Comparison of ENCODE assay signal across 31 cellular contexts in the genomic region with DNA sequence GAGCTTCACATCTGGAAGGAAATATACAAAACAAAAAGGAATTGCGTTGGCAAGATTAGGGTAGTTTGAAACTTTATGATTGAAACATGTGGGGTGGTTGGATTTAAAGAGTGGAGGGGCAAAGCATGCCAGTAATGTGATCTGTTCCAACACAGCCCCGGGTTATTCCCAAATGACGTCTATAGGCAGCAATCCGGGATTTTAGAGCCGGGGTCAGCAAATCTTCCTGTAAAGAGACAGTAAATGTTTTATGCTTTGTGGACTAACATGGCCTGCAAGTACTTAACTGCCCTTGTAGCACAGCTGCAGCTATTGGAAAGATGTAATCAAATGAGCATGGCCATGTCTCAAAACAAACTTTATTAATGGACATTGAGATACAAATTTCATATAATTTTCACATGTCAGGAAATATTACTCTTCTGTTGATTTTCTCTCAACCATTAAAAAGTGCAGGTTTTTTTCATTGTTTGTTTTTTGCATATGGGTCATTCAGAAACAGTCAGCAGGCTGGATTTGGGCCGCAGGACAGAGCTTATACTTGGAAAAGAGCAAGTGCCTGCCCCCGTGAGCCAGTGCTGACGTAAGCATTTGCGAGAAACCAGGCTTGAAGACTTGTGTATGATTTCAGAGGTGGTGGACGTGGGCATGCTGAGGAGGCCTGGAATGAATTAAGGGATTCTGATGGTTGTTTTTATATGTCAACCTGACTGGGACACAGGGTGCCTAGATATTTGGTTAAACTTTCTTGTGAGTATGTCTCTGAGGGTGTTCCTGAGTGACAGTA.
"Had no signal": no experiment of that assay in that cellular context is flagged by ENCODE, and none has a peak within 500 bp of the region (broad histone marks: within the 10 kb centered on the region; RNA-seq: fewer than 3 reads in every experiment).

No MANE protein-coding gene starts in this region.

- H3K4me3 ChIP-seq: breast epithelium, esophagus muscularis mucosa, gastroesophageal sphincter, pancreas, upper lobe of left lung, vagina had no signal

- H3K36me3 Mint-ChIP-seq: mesothelial cell of epicardium, naive B cell, WTC11 had no signal

- H3K4me1 ChIP-seq: breast epithelium, esophagus muscularis mucosa, gastroesophageal sphincter, pancreas, upper lobe of left lung, vagina had no signal

- H3K36me3 ChIP-seq: breast epithelium, esophagus muscularis mucosa, gastroesophageal sphincter, pancreas, upper lobe of left lung, vagina had no signal

- H3K27me3 Mint-ChIP-seq: activated CD4-positive, alpha-beta memory T cell treated with anti-CD3 and anti-CD28 coated beads, Interleukin-2, amount 10 ng/mL, durations not matched to agents 7 days and 5 days had no signal

- H3K27ac ChIP-seq: breast epithelium, esophagus muscularis mucosa, gastroesophageal sphincter, pancreas, upper lobe of left lung, vagina had no signal

- H3K27ac Mint-ChIP-seq: activated CD4-positive, alpha-beta memory T cell treated with anti-CD3 and anti-CD28 coated beads, Interleukin-2, amount 10 ng/mL, durations not matched to agents 7 days and 5 days; activated CD4-positive, alpha-beta T cell treated with anti-CD3 and anti-CD28 coated beads, Interleukin-2, amount 10 ng/mL, durations not matched to agents 7 days and 5 days; activated T-cell treated with anti-CD3 and anti-CD28 coated beads, Interleukin-2, amount 50 U/mL, for 24 hours; activated T-helper 17 cell treated with anti-CD3 and anti-CD28 coated beads, Interleukin-2, amount 50 U/mL, for 72 hours; dendritic cell treated with granulocyte-macrophage colony-stimulating factor and Interleukin-4, amounts not matched to agents 40 ng/mL and 50 ng/mL, for 4 days; endodermal cell; mesothelial cell of epicardium; naive B cell; WTC11 had no signal

- H3K27me3 ChIP-seq: breast epithelium, esophagus muscularis mucosa, gastroesophageal sphincter, pancreas, upper lobe of left lung, vagina had no signal

- H3K9me3 ChIP-seq: breast epithelium, esophagus muscularis mucosa, gastroesophageal sphincter, pancreas, upper lobe of left lung, vagina had no signal

- H3K4me1 Mint-ChIP-seq: activated CD4-positive, alpha-beta memory T cell treated with anti-CD3 and anti-CD28 coated beads, Interleukin-2, amount 10 ng/mL, durations not matched to agents 7 days and 5 days; activated CD4-positive, alpha-beta T cell treated with anti-CD3 and anti-CD28 coated beads, Interleukin-2, amount 10 ng/mL, durations not matched to agents 7 days and 5 days; activated T-helper 17 cell treated with anti-CD3 and anti-CD28 coated beads, Interleukin-2, amount 50 U/mL, for 72 hours; endodermal cell; mesothelial cell of epicardium; neural crest cell; WTC11 had no signal

- H3K9me3 Mint-ChIP-seq: activated CD4-positive, alpha-beta memory T cell treated with anti-CD3 and anti-CD28 coated beads, Interleukin-2, amount 10 ng/mL, durations not matched to agents 7 days and 5 days; activated CD4-positive, alpha-beta T cell treated with anti-CD3 and anti-CD28 coated beads, Interleukin-2, amount 10 ng/mL, durations not matched to agents 7 days and 5 days; activated T-cell treated with anti-CD3 and anti-CD28 coated beads, Interleukin-2, amount 50 U/mL, for 24 hours; activated T-helper 17 cell treated with anti-CD3 and anti-CD28 coated beads, Interleukin-2, amount 50 U/mL, for 72 hours; dendritic cell treated with granulocyte-macrophage colony-stimulating factor and Interleukin-4, amounts not matched to agents 40 ng/mL and 50 ng/mL, for 4 days; endodermal cell; mesothelial cell of epicardium; neural crest cell; WTC11 had no signal

- DNase-seq: activated CD4-positive, alpha-beta memory T cell treated with anti-CD3 and anti-CD28 coated beads, Interleukin-2, amount 10 ng/mL, durations not matched to agents 7 days and 5 days; activated CD4-positive, alpha-beta T cell treated with anti-CD3 and anti-CD28 coated beads for 1 hour; activated CD4-positive, alpha-beta T cell treated with anti-CD3 and anti-CD28 coated beads, Interleukin-2, amount 10 ng/mL, durations not matched to agents 7 days and 5 days; activated CD8-positive, alpha-beta memory T cell treated with anti-CD3 and anti-CD28 coated beads, Interleukin-2, amount 50 U/mL, for 48 hours; activated gamma-delta T cell treated with Interleukin-2 at 50 U/mL for 16 hours; activated naive CD4-positive, alpha-beta T cell treated with anti-CD3 and anti-CD28 coated beads, Interleukin-2, amount 50 U/mL, for 16 hours; activated T-cell treated with anti-CD3 and anti-CD28 coated beads, Interleukin-2, amount 50 U/mL, for 24 hours; amniotic stem cell; central memory CD4-positive, alpha-beta T cell; endodermal cell; hippocampal formation; kidney; left colon; naive B cell; nucleus accumbens; pancreas; right cardiac atrium; stimulated activated CD4-positive, alpha-beta T cell treated with anti-CD3 and anti-CD28 coated beads, Interleukin-12 subunit alpha, Interleukin-12 subunit beta, amount 100 ng/mL, for 4 hours; stimulated activated CD4-positive, alpha-beta T cell treated with anti-CD3 and anti-CD28 coated beads, Interleukin-4, amount 100 ng/mL, for 1 hour; stimulated activated naive CD8-positive, alpha-beta T cell treated with anti-CD3 and anti-CD28 coated beads, Interleukin-15, Interleukin-2, amounts not matched to agents 100 U/mL and 50 U/mL, for 24 hours; T-helper 2 cell; upper lobe of left lung had no signal

- H3K4me3 Mint-ChIP-seq: activated CD4-positive, alpha-beta memory T cell treated with anti-CD3 and anti-CD28 coated beads, Interleukin-2, amount 10 ng/mL, durations not matched to agents 7 days and 5 days; activated CD4-positive, alpha-beta T cell treated with anti-CD3 and anti-CD28 coated beads, Interleukin-2, amount 10 ng/mL, durations not matched to agents 7 days and 5 days; activated T-cell treated with anti-CD3 and anti-CD28 coated beads, Interleukin-2, amount 50 U/mL, for 24 hours; activated T-helper 17 cell treated with anti-CD3 and anti-CD28 coated beads, Interleukin-2, amount 50 U/mL, for 72 hours; dendritic cell treated with granulocyte-macrophage colony-stimulating factor and Interleukin-4, amounts not matched to agents 40 ng/mL and 50 ng/mL, for 4 days; endodermal cell; mesothelial cell of epicardium; naive B cell; neural crest cell; WTC11 had no signal
